In the genomic region with DNA sequence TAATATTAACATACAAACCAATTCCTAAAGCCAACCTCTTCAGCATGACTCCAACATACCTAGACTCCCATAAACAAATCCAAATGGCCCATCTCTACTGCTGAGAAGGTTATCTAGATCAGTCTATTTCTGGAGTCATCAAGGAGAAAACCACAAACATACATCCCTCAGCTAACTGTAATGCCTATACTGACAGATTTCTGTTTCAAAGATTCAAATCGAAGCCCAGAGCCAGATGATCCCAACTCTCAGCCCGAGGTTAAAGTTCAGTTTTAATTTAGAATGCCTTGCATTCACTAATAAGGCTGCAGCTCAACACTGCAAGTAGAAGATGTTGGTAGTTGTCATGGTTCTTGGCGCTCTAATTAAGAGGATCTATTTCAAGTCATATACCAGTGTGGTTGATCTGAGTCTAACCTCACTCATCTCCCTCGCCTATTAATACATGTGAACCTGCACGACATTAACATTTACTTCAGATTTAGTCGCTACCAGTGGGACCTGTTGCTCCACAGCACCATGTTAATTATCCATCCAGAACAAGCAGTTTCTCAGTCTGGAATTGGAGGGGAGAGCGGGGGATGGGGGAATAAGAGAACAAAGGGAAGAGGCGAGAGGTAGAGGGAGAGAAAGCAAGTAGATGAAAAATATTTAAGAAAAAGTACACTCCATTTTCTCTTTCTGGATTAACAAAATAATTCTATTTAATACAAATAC, we compare ENCODE assay signal across 16 cellular contexts. TPM values are rescaled to one million over a fixed set of nuclear protein-coding genes. Genes with fewer than 3 reads are reported as not detected.
DNase-seq lines count a peak whose midpoint lies in the region; ATAC-seq and TF ChIP-seq lines count a peak whose summit lies in the region.
"Had no signal": no experiment of that assay in that cellular context is flagged by ENCODE, and none has a peak within 500 bp of the region (broad histone marks: within the 10 kb centered on the region; RNA-seq: fewer than 3 reads in every experiment).

No MANE protein-coding gene starts in this region.

- peaks cover 48 to 100% (median 71%) of the 10 kb centered on the region in 6 donors for H3K4me1 ChIP-seq in spleen
- H3K4me1 ChIP-seq: SJCRH30 had no signal

- 88 to 95% (median 92%) methylated on average over 8 of the region's 8 CpGs for WGBS in spleen, 5 donors

- no peak for TF ChIP-seq CTCF in spleen (IDR thresholded peaks at IDR 0.05 in 8 of 11, conservative IDR thresholded peaks at IDR 0.05 in 3 of 11)

- POLR2A ChIA-PET in activated CD4-positive, alpha-beta memory T cell treated with anti-CD3 and anti-CD28 coated beads for 36 hours (lab: Charles Lee) = interaction anchor here (1.2 to 1.3 kb wide), 2 partner anchors 10 to 38 kb away, joined by 3 to 4 read pairs; no protein-coding TSS in a partner anchor
- POLR2A ChIA-PET in activated CD4-positive, alpha-beta memory T cell treated with anti-CD3 and anti-CD28 coated beads, Interleukin-2, amount 10 ng/mL, durations not matched to agents 7 days and 5 days (lab: Charles Lee) = interaction anchor here (1.0 to 4.4 kb wide), 6 partner anchors 10 to 16 kb away, joined by 3 to 17 read pairs (median 7); a partner anchor contains a TSS

- H3K36me3 ChIP-seq in spleen = peaks cover 0 to 49% (median 0%) of the 10 kb centered on the region in 6 donors
- H3K36me3 ChIP-seq: left lung had no signal

- DNase-seq in activated CD4-positive, alpha-beta memory T cell treated with anti-CD3 and anti-CD28 coated beads for 36 hours = no peak
- no peak for DNase-seq in activated CD4-positive, alpha-beta memory T cell treated with anti-CD3 and anti-CD28 coated beads, Interleukin-2, amount 10 ng/mL, durations not matched to agents 7 days and 5 days
- DNase-seq in T-helper 17 cell (no peak), left lobe of liver (ENCODE audit: low spot score) (no peak), spleen (no peak), iPS-NIHi7 (ENCODE audit: extremely low spot score) (no peak), left colon (no peak)
- DNase-seq: activated CD8-positive, alpha-beta memory T cell treated with anti-CD3 and anti-CD28 coated beads, Interleukin-2, amount 10 ng/mL, durations not matched to agents 7 days and 5 days; erythroblast; head of caudate nucleus; left lung; SJCRH30; stimulated activated CD4-positive, alpha-beta T cell treated with anti-CD3 and anti-CD28 coated beads, Interleukin-4, amount 100 ng/mL, for 24 hours had no signal

- no peak overlapping the region for H3K4me3 Mint-ChIP-seq in activated CD4-positive, alpha-beta memory T cell treated with anti-CD3 and anti-CD28 coated beads for 36 hours
- H3K4me3 Mint-ChIP-seq in activated CD4-positive, alpha-beta memory T cell treated with anti-CD3 and anti-CD28 coated beads, Interleukin-2, amount 10 ng/mL, durations not matched to agents 7 days and 5 days = no peak overlapping the region
- H3K4me3 Mint-ChIP-seq in T-helper 17 cell = no peak overlapping the region
- H3K4me3 Mint-ChIP-seq: activated CD8-positive, alpha-beta memory T cell treated with anti-CD3 and anti-CD28 coated beads, Interleukin-2, amount 10 ng/mL, durations not matched to agents 7 days and 5 days; neural crest cell had no signal

- no peaks in the 10 kb centered on the region for H3K27me3 ChIP-seq in spleen (replicated peaks in 1 of 7)
- H3K27me3 ChIP-seq: left lung, SJCRH30 had no signal

- CTCF ChIA-PET in activated CD4-positive, alpha-beta memory T cell treated with anti-CD3 and anti-CD28 coated beads for 36 hours (lab: Charles Lee) = interaction anchor here (1.3 to 1.6 kb wide), 2 partner anchors 181 to 209 kb away, joined by 4 read pairs; no protein-coding TSS in a partner anchor
- CTCF ChIA-PET in activated CD4-positive, alpha-beta memory T cell treated with anti-CD3 and anti-CD28 coated beads, Interleukin-2, amount 10 ng/mL, durations not matched to agents 7 days and 5 days (lab: Charles Lee) = interaction anchor here (1.0 to 2.3 kb wide), 2 partner anchors 16 to 180 kb away, joined by 3 to 5 read pairs; a partner anchor contains a TSS

- H3K27ac ChIP-seq in spleen = peak overlapping the region in 7 of 8 donors; percentile 13 to 84 (median 72)
- H3K27ac ChIP-seq: SJCRH30 had no signal

- no peaks in the 10 kb centered on the region for H3K27me3 Mint-ChIP-seq in activated CD4-positive, alpha-beta memory T cell treated with anti-CD3 and anti-CD28 coated beads for 36 hours
- H3K27me3 Mint-ChIP-seq in activated CD4-positive, alpha-beta memory T cell treated with anti-CD3 and anti-CD28 coated beads, Interleukin-2, amount 10 ng/mL, durations not matched to agents 7 days and 5 days = no peaks in the 10 kb centered on the region
- no peaks in the 10 kb centered on the region for H3K27me3 Mint-ChIP-seq in T-helper 17 cell
- H3K27me3 Mint-ChIP-seq: activated CD8-positive, alpha-beta memory T cell treated with anti-CD3 and anti-CD28 coated beads, Interleukin-2, amount 10 ng/mL, durations not matched to agents 7 days and 5 days had no signal

- ATAC-seq in T-helper 17 cell (no peak), left lobe of liver (peak; percentile 7), left colon (no peak), HG02973 (IDR thresholded peaks at IDR 0.05; ENCODE audit: unreplicated experiment) (no peak)
- ATAC-seq: activated CD8-positive, alpha-beta memory T cell treated with anti-CD3 and anti-CD28 coated beads, Interleukin-2, amount 10 ng/mL, durations not matched to agents 7 days and 5 days; left lung; sciatic nerve had no signal

- no peak for TF ChIP-seq POLR2A in spleen (IDR thresholded peaks at IDR 0.05)

- H3K4me3 ChIP-seq in spleen = peak overlapping the region in 1 of 8 donors; percentile 28
- H3K4me3 ChIP-seq: left lung, SJCRH30 had no signal

- peak overlapping the region; percentile 18 for H3K27ac Mint-ChIP-seq in activated CD4-positive, alpha-beta memory T cell treated with anti-CD3 and anti-CD28 coated beads for 36 hours
- no peak overlapping the region for H3K27ac Mint-ChIP-seq in activated CD4-positive, alpha-beta memory T cell treated with anti-CD3 and anti-CD28 coated beads, Interleukin-2, amount 10 ng/mL, durations not matched to agents 7 days and 5 days
- peak overlapping the region; percentile 85 for H3K27ac Mint-ChIP-seq in T-helper 17 cell

- intact Hi-C loops in activated CD4-positive, alpha-beta memory T cell treated with anti-CD3 and anti-CD28 coated beads for 36 hours (cut with micrococcal nuclease) = no loop called here
- intact Hi-C loops in spleen (cut with DNase I; ENCODE audit: low total_unique reads) (no loop called here), left colon (cut with DNase I, micrococcal nuclease) (no loop called here)

- H3K36me3 Mint-ChIP-seq in activated CD4-positive, alpha-beta memory T cell treated with anti-CD3 and anti-CD28 coated beads for 36 hours = peaks cover 8% of the 10 kb centered on the region
- peaks cover 65% of the 10 kb centered on the region for H3K36me3 Mint-ChIP-seq in activated CD4-positive, alpha-beta memory T cell treated with anti-CD3 and anti-CD28 coated beads, Interleukin-2, amount 10 ng/mL, durations not matched to agents 7 days and 5 days (ENCODE audit: low read depth)
- no peaks in the 10 kb centered on the region for H3K36me3 Mint-ChIP-seq in T-helper 17 cell (ENCODE audit: low read depth)

- no peaks in the 10 kb centered on the region for H3K9me3 Mint-ChIP-seq in activated CD4-positive, alpha-beta memory T cell treated with anti-CD3 and anti-CD28 coated beads for 36 hours
- H3K9me3 Mint-ChIP-seq in activated CD4-positive, alpha-beta memory T cell treated with anti-CD3 and anti-CD28 coated beads, Interleukin-2, amount 10 ng/mL, durations not matched to agents 7 days and 5 days = no peaks in the 10 kb centered on the region
- H3K9me3 Mint-ChIP-seq: neural crest cell had no signal

- peaks cover 67% of the 10 kb centered on the region for H3K4me1 Mint-ChIP-seq in activated CD4-positive, alpha-beta memory T cell treated with anti-CD3 and anti-CD28 coated beads for 36 hours (ENCODE audit: low read depth)
- H3K4me1 Mint-ChIP-seq in activated CD4-positive, alpha-beta memory T cell treated with anti-CD3 and anti-CD28 coated beads, Interleukin-2, amount 10 ng/mL, durations not matched to agents 7 days and 5 days = peaks cover 56% of the 10 kb centered on the region
- H3K4me1 Mint-ChIP-seq in T-helper 17 cell = peaks cover 39% of the 10 kb centered on the region

- H3K9me3 ChIP-seq in T-helper 17 cell (ENCODE audit: control insufficient read depth, low read length, poor library complexity, severe bottlenecking) = no peaks in the 10 kb centered on the region
- H3K9me3 ChIP-seq in spleen = no peaks in the 10 kb centered on the region
- H3K9me3 ChIP-seq: left lung, SJCRH30 had no signal

RNA-seq across cellular contexts. Expression of a gene that starts 15.4 kb away (rescaled TPM):
- 10 to 100 TPM; 44.0 to 44.8 TPM for total RNA-seq in activated CD4-positive, alpha-beta memory T cell treated with anti-CD3 and anti-CD28 coated beads for 36 hours
- total RNA-seq in activated CD4-positive, alpha-beta memory T cell treated with anti-CD3 and anti-CD28 coated beads, Interleukin-2, amount 10 ng/mL, durations not matched to agents 7 days and 5 days = 10 to 100 TPM; 75.6 to 78.8 TPM
- 100 to 1,000 TPM; 164 to 174 TPM for total RNA-seq in T-helper 17 cell
- total RNA-seq in left lobe of liver = 15.2 TPM
- 100 to 1,000 TPM in 2 of 7 donors, 10 to 100 TPM in 5; 65.9 to 118 (median 84.9) TPM for total RNA-seq in spleen
- 10 to 100 TPM; 16.2 to 22.0 (median 20.0) TPM for polyA plus RNA-seq in spleen
- total RNA-seq in left colon = 10 to 100 TPM; 33.1 to 42.3 TPM

RNA-seq across cellular contexts. Expression of a gene that starts 33.0 kb away (rescaled TPM):
- total RNA-seq in activated CD4-positive, alpha-beta memory T cell treated with anti-CD3 and anti-CD28 coated beads for 36 hours = 10 to 100 TPM; 18.0 to 20.6 TPM
- 10 to 100 TPM; 25.2 to 25.7 TPM for total RNA-seq in activated CD4-positive, alpha-beta memory T cell treated with anti-CD3 and anti-CD28 coated beads, Interleukin-2, amount 10 ng/mL, durations not matched to agents 7 days and 5 days
- 10 to 100 TPM; 21.0 TPM for total RNA-seq in T-helper 17 cell
- 5.5 TPM for total RNA-seq in left lobe of liver
- total RNA-seq in spleen = 10 to 100 TPM; 14.7 to 51.2 (median 21.2) TPM
- 10 to 100 TPM; 12.2 to 12.6 (median 12.6) TPM for polyA plus RNA-seq in spleen
- 1 to 10 TPM; 6.3 to 7.5 TPM for total RNA-seq in left colon

RNA-seq across cellular contexts. Expression of a gene that starts 38.4 kb away (rescaled TPM):
- total RNA-seq in activated CD4-positive, alpha-beta memory T cell treated with anti-CD3 and anti-CD28 coated beads for 36 hours = 100 to 1,000 TPM; 110 to 118 TPM
- 100 to 1,000 TPM; 193 to 200 TPM for total RNA-seq in activated CD4-positive, alpha-beta memory T cell treated with anti-CD3 and anti-CD28 coated beads, Interleukin-2, amount 10 ng/mL, durations not matched to agents 7 days and 5 days
- total RNA-seq in T-helper 17 cell (100 to 1,000 TPM; 132 to 147 TPM), left lobe of liver (70.6 TPM), spleen (100 to 1,000 TPM; 133 to 259 (median 202) TPM), left colon (10 to 100 TPM; 82.4 to 91.5 TPM)
- polyA plus RNA-seq in spleen = 100 to 1,000 TPM in 1 of 3 donors, 10 to 100 TPM in 2; 80.8 to 119 (median 92.8) TPM
